In genomic region chr15:42345502-42345901, GRCh38 we compare ENCODE assay signal across 2 cellular contexts.
TF ChIP-seq lines count a peak whose summit lies in the region.

No MANE protein-coding gene starts in this region.

TF ChIP-seq in HepG2, 621 proteins besides CTCF, POLR2A, EP300 and RAD21:
- TF ChIP-seq IKZF5 (CRISPR knock-in tag; IDR thresholded peaks at IDR 0.05) = no peak
- TF ChIP-seq ZBTB39 (CRISPR knock-in tag; IDR thresholded peaks at IDR 0.05) = no peak
- no peak for TF ChIP-seq ZNF740 (CRISPR knock-in tag; IDR thresholded peaks at IDR 0.05)
- TF ChIP-seq ARID3A (IDR thresholded peaks at IDR 0.05; ENCODE audit: low read depth, low read length) = no peak
- no peak for TF ChIP-seq NFE2 (CRISPR knock-in tag; IDR thresholded peaks at IDR 0.05)
- no peak for TF ChIP-seq ZBTB3 (CRISPR knock-in tag; IDR thresholded peaks at IDR 0.05; ENCODE audit: borderline replicate concordance, low read depth)
- TF ChIP-seq MAFK (conservative IDR thresholded peaks at IDR 0.05 in 1 of 2, IDR thresholded peaks at IDR 0.05 in 1 of 2; ENCODE audit: low read length in 2 of 2) = peak; percentile 78 to 93
- peak; percentile 84 for TF ChIP-seq MAFF (IDR thresholded peaks at IDR 0.05; ENCODE audit: low read depth, low read length)

TF ChIP-seq in K562, 482 proteins besides CTCF, POLR2A, EP300 and RAD21:
- TF ChIP-seq ZNF316 (IDR thresholded peaks at IDR 0.05) (peak; percentile 85), MAFF (IDR thresholded peaks at IDR 0.05; ENCODE audit: low read length) (peak; percentile 64), ZZZ3 (IDR thresholded peaks at IDR 0.05) (no peak), C11orf30 (IDR thresholded peaks at IDR 0.05; ENCODE audit: low read depth) (peak; percentile 63), POLR2G (IDR thresholded peaks at IDR 0.05; ENCODE audit: low read depth, low read length) (no peak), MAFG (tag; conservative IDR thresholded peaks at IDR 0.05) (peak; percentile 66), MAFK (IDR thresholded peaks at IDR 0.05; ENCODE audit: low read length) (peak; percentile 62; the same call in 1 of the 2 replicates)
TF ChIP-seq in K562: peak in this region for 5.
